ENCODE assay signal across 1 cellular context in genomic region chr20:19934792-19935491, GRCh38.
TF ChIP-seq lines count a peak whose summit lies in the region.

No MANE protein-coding gene starts in this region.

TF ChIP-seq in SK-N-SH, 30 proteins besides CTCF, POLR2A, EP300 and RAD21 (continued from another document):
- TF ChIP-seq IRF3 (IDR thresholded peaks at IDR 0.05; ENCODE audit: low read depth, low read length) = no peak
- no peak for TF ChIP-seq RFX5 (IDR thresholded peaks at IDR 0.05; ENCODE audit: low read length)
- TF ChIP-seq TAF1 (IDR thresholded peaks at IDR 0.05; ENCODE audit: borderline replicate concordance, low read depth, low read length) = no peak
- TF ChIP-seq SMC3 (IDR thresholded peaks at IDR 0.05; ENCODE audit: low read depth, low read length) = no peak
- no peak for TF ChIP-seq FOXJ3 (CRISPR knock-in tag; IDR thresholded peaks at IDR 0.05)
- no peak for TF ChIP-seq MXI1 (IDR thresholded peaks at IDR 0.05; ENCODE audit: low read depth, low read length)
- TF ChIP-seq, protein P1, sequence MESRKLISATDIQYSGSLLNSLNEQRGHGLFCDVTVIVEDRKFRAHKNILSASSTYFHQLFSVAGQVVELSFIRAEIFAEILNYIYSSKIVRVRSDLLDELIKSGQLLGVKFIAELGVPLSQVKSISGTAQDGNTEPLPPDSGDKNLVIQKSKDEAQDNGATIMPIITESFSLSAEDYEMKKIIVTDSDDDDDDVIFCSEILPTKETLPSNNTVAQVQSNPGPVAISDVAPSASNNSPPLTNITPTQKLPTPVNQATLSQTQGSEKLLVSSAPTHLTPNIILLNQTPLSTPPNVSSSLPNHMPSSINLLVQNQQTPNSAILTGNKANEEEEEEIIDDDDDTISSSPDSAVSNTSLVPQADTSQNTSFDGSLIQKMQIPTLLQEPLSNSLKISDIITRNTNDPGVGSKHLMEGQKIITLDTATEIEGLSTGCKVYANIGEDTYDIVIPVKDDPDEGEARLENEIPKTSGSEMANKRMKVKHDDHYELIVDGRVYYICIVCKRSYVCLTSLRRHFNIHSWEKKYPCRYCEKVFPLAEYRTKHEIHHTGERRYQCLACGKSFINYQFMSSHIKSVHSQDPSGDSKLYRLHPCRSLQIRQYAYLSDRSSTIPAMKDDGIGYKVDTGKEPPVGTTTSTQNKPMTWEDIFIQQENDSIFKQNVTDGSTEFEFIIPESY (IDR thresholded peaks at IDR 0.05; ENCODE audit: borderline replicate concordance, low read depth) = no peak
- no peak for TF ChIP-seq TEAD4 (IDR thresholded peaks at IDR 0.05; ENCODE audit: borderline replicate concordance, insufficient read depth)
